In genomic region chr11:117905524-117905923, GRCh38 we compare ENCODE assay signal across 23 cellular contexts. TPM values are rescaled to one million over a fixed set of nuclear protein-coding genes. Genes with fewer than 3 reads are reported as not detected.
"Had no signal": no experiment of that assay in that cellular context is flagged by ENCODE, and none has a peak within 500 bp of the region (broad histone marks: within the 10 kb centered on the region; RNA-seq: fewer than 3 reads in every experiment).

No MANE protein-coding gene starts in this region.

- H3K4me3 Mint-ChIP-seq: activated B cell treated with CpG ODN at 0.5 μM for 24 hours; activated CD8-positive, alpha-beta T cell treated with anti-CD3 and anti-CD28 coated beads for 36 hours; mesothelial cell of epicardium; nephron; stimulated activated naive CD8-positive, alpha-beta T cell treated with anti-CD3 and anti-CD28 coated beads, Interleukin-15, amount 100 ng/mL, for 72 hours; type B pancreatic cell had no signal

- H3K27ac ChIP-seq: cardiac muscle cell, dorsolateral prefrontal cortex, epithelial cell of prostate, lower lobe of right lung had no signal

- H3K4me3 ChIP-seq: cardiac muscle cell, dorsolateral prefrontal cortex, lower lobe of right lung had no signal

- H3K27me3 ChIP-seq: cardiac muscle cell, dorsolateral prefrontal cortex had no signal

- H3K36me3 ChIP-seq: cardiac muscle cell, lower lobe of right lung had no signal

- H3K27ac Mint-ChIP-seq: activated B cell treated with CpG ODN at 0.5 μM for 24 hours; activated CD8-positive, alpha-beta T cell treated with anti-CD3 and anti-CD28 coated beads for 36 hours; activated naive CD4-positive, alpha-beta T cell treated with anti-CD3 and anti-CD28 coated beads, Interleukin-2, amount 50 U/mL, for 72 hours; nephron; progenitor cell of endocrine pancreas; stimulated activated naive CD8-positive, alpha-beta T cell treated with anti-CD3 and anti-CD28 coated beads, Interleukin-15, amount 100 ng/mL, for 72 hours; type B pancreatic cell had no signal

- H3K9me3 ChIP-seq: lower lobe of right lung had no signal

- H3K27me3 Mint-ChIP-seq: activated B cell treated with CpG ODN at 0.5 μM for 24 hours; activated CD8-positive, alpha-beta T cell treated with anti-CD3 and anti-CD28 coated beads for 36 hours; stimulated activated naive CD8-positive, alpha-beta T cell treated with anti-CD3 and anti-CD28 coated beads, Interleukin-15, amount 100 ng/mL, for 72 hours; type B pancreatic cell had no signal

- ATAC-seq: activated CD8-positive, alpha-beta T cell treated with anti-CD3 and anti-CD28 coated beads for 36 hours; activated naive CD4-positive, alpha-beta T cell treated with anti-CD3 and anti-CD28 coated beads, Interleukin-2, amount 50 U/mL, for 72 hours; lower lobe of right lung; stimulated activated naive CD8-positive, alpha-beta T cell treated with anti-CD3 and anti-CD28 coated beads, Interleukin-15, amount 100 ng/mL, for 72 hours had no signal

- H3K9me3 Mint-ChIP-seq: activated B cell treated with CpG ODN at 0.5 μM for 24 hours; activated CD8-positive, alpha-beta T cell treated with anti-CD3 and anti-CD28 coated beads for 36 hours; activated naive CD4-positive, alpha-beta T cell treated with anti-CD3 and anti-CD28 coated beads, Interleukin-2, amount 50 U/mL, for 72 hours; mesothelial cell of epicardium; nephron; stimulated activated naive CD8-positive, alpha-beta T cell treated with anti-CD3 and anti-CD28 coated beads, Interleukin-15, amount 100 ng/mL, for 72 hours; type B pancreatic cell had no signal

- DNase-seq: activated B cell treated with CpG ODN at 0.5 μM for 24 hours; activated CD4-positive, alpha-beta T cell treated with anti-CD3 and anti-CD28 coated beads for 4 hours; activated CD8-positive, alpha-beta T cell treated with anti-CD3 and anti-CD28 coated beads for 36 hours; activated gamma-delta T cell treated with Interleukin-2 at 50 U/mL for 16 hours; activated T-cell treated with anti-CD3 and anti-CD28 coated beads, Interleukin-2, amount 50 U/mL, for 48 hours; amniotic stem cell; foreskin fibroblast; glutamatergic neuron; hypothalamus; lower lobe of right lung; occipital lobe; stimulated activated CD4-positive, alpha-beta T cell treated with anti-CD3 and anti-CD28 coated beads, Interleukin-2, amount 100 ng/mL, for 24 hours; stimulated activated naive CD8-positive, alpha-beta T cell treated with anti-CD3 and anti-CD28 coated beads, Interleukin-15, amount 100 ng/mL, for 72 hours had no signal

- H3K36me3 Mint-ChIP-seq: activated naive CD4-positive, alpha-beta T cell treated with anti-CD3 and anti-CD28 coated beads, Interleukin-2, amount 50 U/mL, for 72 hours; mesothelial cell of epicardium; type B pancreatic cell had no signal

RNA-seq across cellular contexts. Expression of gene TMPRSS13, which starts 23.7 kb away (rescaled TPM):
- total RNA-seq: skeletal muscle tissue had no signal

RNA-seq across cellular contexts. Expression of gene FXYD6, which starts 29.1 kb away (rescaled TPM):
- total RNA-seq: activated B cell treated with CpG ODN at 0.5 μM for 24 hours; activated CD8-positive, alpha-beta T cell treated with anti-CD3 and anti-CD28 coated beads for 36 hours had no signal
- polyA plus RNA-seq: keratinocyte had no signal
